12 cellular contexts compared by ENCODE assay signal in the genomic region with DNA sequence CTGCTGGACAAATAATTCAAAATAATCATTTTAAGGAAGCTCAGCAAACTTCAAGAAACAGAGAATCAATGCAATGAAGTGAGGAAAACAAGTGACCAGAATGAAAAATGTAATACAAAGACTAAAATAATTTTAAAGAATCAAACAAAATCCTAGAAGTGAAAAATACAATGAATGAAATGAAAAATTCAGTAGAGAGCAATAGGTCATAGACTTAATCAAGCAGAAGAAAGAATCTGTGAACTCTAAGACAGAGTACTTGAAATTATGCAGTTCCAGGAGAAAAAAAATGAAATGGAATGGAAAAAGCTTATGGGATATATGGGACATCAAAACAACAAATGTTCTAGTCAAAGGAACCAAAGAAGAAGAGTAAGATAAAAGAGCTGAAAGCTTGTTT. TPM values are rescaled to one million over a fixed set of nuclear protein-coding genes. Genes with fewer than 3 reads are reported as not detected.
"Had no signal": no experiment of that assay in that cellular context is flagged by ENCODE, and none has a peak within 500 bp of the region (broad histone marks: within the 10 kb centered on the region; RNA-seq: fewer than 3 reads in every experiment).

No MANE protein-coding gene starts in this region.

- FAIRE-seq: H1, H54 had no signal

- H3K36me3 ChIP-seq: HAP-1 had no signal

- H3K27ac ChIP-seq: GM23248 had no signal

- H3K9ac ChIP-seq: GM23248 had no signal

- H3K4me2 ChIP-seq: GM23338 had no signal

- H2AFZ ChIP-seq: GM23248, GM23338 had no signal

- H3K4me1 ChIP-seq: HAP-1 had no signal

- H3K4me3 ChIP-seq: GM23248, GM23338, HAP-1 had no signal

- DNase-seq: GM23248, GOT3, H7, H9, HCEC 1CT, HFFc6 had no signal

- H3K9me3 ChIP-seq: HAP-1 had no signal

- ATAC-seq: GM23338, HCT116 had no signal

RNA-seq across cellular contexts. Expression of a gene that starts 17.5 kb away (rescaled TPM):
- total RNA-seq: GM23248, H4, HFFc6 had no signal
- polyA plus RNA-seq: GM23248 had no signal
